1 cellular context compared by ENCODE assay signal in the genomic region with DNA sequence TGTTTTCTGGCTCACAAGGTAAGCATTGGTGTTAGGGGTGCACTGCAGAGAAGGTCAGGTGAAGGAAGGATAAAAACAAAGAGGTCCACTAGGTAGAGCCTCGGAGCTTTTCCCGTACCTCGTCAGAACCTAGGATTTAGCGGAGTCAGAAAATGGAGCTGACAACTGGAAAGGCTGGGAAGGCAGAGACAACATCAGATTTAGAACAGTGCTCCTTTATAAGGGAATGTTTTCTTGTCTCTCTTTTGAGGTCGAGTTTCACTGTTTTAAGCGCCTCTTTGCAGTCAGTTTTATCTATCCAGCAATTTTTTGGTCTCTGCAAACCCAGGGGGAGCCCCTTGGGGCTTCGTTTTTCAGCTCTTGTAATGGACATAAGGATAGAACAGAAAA.
TF ChIP-seq lines count a peak whose summit lies in the region.

No MANE protein-coding gene starts in this region.

TF ChIP-seq in K562, 482 proteins besides CTCF, POLR2A, EP300 and RAD21 (continued from another document):
- TF ChIP-seq ZBTB49 (CRISPR knock-in tag; IDR thresholded peaks at IDR 0.05; ENCODE audit: borderline replicate concordance) (no peak), RHOXF2B (CRISPR knock-in tag; conservative IDR thresholded peaks at IDR 0.05) (no peak)
- TF ChIP-seq, protein P1, sequence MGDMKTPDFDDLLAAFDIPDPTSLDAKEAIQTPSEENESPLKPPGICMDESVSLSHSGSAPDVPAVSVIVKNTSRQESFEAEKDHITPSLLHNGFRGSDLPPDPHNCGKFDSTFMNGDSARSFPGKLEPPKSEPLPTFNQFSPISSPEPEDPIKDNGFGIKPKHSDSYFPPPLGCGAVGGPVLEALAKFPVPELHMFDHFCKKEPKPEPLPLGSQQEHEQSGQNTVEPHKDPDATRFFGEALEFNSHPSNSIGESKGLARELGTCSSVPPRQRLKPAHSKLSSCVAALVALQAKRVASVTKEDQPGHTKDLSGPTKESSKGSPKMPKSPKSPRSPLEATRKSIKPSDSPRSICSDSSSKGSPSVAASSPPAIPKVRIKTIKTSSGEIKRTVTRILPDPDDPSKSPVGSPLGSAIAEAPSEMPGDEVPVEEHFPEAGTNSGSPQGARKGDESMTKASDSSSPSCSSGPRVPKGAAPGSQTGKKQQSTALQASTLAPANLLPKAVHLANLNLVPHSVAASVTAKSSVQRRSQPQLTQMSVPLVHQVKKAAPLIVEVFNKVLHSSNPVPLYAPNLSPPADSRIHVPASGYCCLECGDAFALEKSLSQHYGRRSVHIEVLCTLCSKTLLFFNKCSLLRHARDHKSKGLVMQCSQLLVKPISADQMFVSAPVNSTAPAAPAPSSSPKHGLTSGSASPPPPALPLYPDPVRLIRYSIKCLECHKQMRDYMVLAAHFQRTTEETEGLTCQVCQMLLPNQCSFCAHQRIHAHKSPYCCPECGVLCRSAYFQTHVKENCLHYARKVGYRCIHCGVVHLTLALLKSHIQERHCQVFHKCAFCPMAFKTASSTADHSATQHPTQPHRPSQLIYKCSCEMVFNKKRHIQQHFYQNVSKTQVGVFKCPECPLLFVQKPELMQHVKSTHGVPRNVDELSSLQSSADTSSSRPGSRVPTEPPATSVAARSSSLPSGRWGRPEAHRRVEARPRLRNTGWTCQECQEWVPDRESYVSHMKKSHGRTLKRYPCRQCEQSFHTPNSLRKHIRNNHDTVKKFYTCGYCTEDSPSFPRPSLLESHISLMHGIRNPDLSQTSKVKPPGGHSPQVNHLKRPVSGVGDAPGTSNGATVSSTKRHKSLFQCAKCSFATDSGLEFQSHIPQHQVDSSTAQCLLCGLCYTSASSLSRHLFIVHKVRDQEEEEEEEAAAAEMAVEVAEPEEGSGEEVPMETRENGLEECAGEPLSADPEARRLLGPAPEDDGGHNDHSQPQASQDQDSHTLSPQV (IDR thresholded peaks at IDR 0.05), result no peak
- TF ChIP-seq, protein P2, sequence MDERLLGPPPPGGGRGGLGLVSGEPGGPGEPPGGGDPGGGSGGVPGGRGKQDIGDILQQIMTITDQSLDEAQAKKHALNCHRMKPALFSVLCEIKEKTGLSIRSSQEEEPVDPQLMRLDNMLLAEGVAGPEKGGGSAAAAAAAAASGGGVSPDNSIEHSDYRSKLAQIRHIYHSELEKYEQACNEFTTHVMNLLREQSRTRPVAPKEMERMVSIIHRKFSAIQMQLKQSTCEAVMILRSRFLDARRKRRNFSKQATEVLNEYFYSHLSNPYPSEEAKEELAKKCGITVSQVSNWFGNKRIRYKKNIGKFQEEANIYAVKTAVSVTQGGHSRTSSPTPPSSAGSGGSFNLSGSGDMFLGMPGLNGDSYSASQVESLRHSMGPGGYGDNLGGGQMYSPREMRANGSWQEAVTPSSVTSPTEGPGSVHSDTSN (CRISPR knock-in tag; IDR thresholded peaks at IDR 0.05; ENCODE audit: low read depth), result no peak
- TF ChIP-seq, protein P2 (tag; conservative IDR thresholded peaks at IDR 0.05; ENCODE audit: low read depth), result no peak
- TF ChIP-seq, protein P3, sequence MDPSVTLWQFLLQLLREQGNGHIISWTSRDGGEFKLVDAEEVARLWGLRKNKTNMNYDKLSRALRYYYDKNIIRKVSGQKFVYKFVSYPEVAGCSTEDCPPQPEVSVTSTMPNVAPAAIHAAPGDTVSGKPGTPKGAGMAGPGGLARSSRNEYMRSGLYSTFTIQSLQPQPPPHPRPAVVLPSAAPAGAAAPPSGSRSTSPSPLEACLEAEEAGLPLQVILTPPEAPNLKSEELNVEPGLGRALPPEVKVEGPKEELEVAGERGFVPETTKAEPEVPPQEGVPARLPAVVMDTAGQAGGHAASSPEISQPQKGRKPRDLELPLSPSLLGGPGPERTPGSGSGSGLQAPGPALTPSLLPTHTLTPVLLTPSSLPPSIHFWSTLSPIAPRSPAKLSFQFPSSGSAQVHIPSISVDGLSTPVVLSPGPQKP (CRISPR knock-in tag; IDR thresholded peaks at IDR 0.05), result no peak
